In the genomic region with DNA sequence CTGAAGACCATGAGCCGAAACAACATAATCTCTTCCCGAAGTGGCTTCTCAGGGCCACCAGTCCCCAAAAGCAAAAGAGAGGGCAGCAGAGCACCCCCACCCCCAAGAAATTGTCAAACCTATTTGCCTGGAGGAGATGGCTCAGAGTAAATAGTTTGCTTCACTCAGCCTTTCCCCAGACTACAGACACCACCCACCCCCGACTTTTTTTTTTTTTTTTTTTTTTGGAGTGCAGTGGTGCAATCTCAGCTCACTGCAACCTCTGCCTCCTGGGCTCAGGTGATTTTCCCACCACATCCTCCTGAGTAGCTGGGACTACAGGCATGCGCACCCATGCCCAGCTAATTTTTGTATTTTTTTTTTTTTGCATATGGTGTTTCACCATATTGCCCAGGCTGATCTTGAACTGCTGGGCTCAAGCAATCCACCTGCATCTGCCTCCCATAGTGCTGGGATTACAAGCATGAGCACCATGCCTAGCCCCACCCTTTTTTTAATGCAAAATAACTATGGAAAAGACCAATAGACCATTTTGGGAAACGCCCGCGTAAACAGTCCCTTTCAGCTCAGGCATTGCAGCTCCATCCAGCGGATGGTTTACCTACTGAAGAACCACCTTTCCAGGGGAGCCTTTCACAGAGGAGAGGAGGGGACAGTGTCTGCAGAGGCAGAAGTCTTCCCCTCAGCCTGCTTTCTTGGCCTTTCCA, we compare ENCODE assay signal across 16 cellular contexts. TPM values are rescaled to one million over a fixed set of nuclear protein-coding genes. Genes with fewer than 3 reads are reported as not detected.
DNase-seq lines count a peak whose midpoint lies in the region; ATAC-seq and TF ChIP-seq lines count a peak whose summit lies in the region.
"Had no signal": no experiment of that assay in that cellular context is flagged by ENCODE, and none has a peak within 500 bp of the region (broad histone marks: within the 10 kb centered on the region; RNA-seq: fewer than 3 reads in every experiment).

No MANE protein-coding gene starts in this region.

- TF ChIP-seq POLR2A in heart left ventricle (IDR thresholded peaks at IDR 0.05), result no peak
- no peak for TF ChIP-seq POLR2A in breast epithelium (IDR thresholded peaks at IDR 0.05)

- peaks cover 72% of the 10 kb centered on the region for H3K4me1 Mint-ChIP-seq in mesothelial cell of epicardium
- H3K4me1 Mint-ChIP-seq in activated naive CD8-positive, alpha-beta T cell treated with anti-CD3 and anti-CD28 coated beads for 36 hours, result peaks cover 20% of the 10 kb centered on the region

- intact Hi-C loops in heart left ventricle (cut with DNase I) (loop anchor here in 4 of 10 donors (2.0 to 10.0 kb wide), 4 partner anchors 34 to 774 kb away; no protein-coding TSS in a partner anchor), cardiac septum (cut with DNase I) (no loop called here), breast epithelium (cut with DNase I; ENCODE audit: low total_unique reads) (no loop called here)

- peaks cover 32 to 100% (median 96%) of the 10 kb centered on the region in 12 donors for H3K4me1 ChIP-seq in heart left ventricle
- H3K4me1 ChIP-seq in breast epithelium, result peaks cover 37 to 65% of the 10 kb centered on the region in 2 donors

- H3K27ac ChIP-seq in heart left ventricle, result peak overlapping the region; percentile 33 to 99 (median 73)
- H3K27ac ChIP-seq in breast epithelium, result peak overlapping the region; percentile 58 to 74
- H3K27ac ChIP-seq: WERI-Rb-1 had no signal

- H3K4me3 Mint-ChIP-seq in mesothelial cell of epicardium, result no peak overlapping the region
- no peak overlapping the region for H3K4me3 Mint-ChIP-seq in activated naive CD8-positive, alpha-beta T cell treated with anti-CD3 and anti-CD28 coated beads for 36 hours
- H3K4me3 Mint-ChIP-seq: activated naive CD8-positive, alpha-beta T cell; natural killer cell treated with Interleukin-12 subunit alpha and Interleukin-12 subunit beta and Interleukin-15 and Interleukin-18, amount 100 ng/mL, for 72 hours had no signal

- ATAC-seq in heart left ventricle (no peak), HG03457 (IDR thresholded peaks at IDR 0.05; ENCODE audit: unreplicated experiment) (no peak)
- ATAC-seq: natural killer cell treated with Interleukin-12 subunit alpha and Interleukin-12 subunit beta and Interleukin-15 and Interleukin-18, amount 100 ng/mL, for 72 hours had no signal

- H3K9me3 Mint-ChIP-seq in mesothelial cell of epicardium, result no peaks in the 10 kb centered on the region
- H3K9me3 Mint-ChIP-seq in activated naive CD8-positive, alpha-beta T cell treated with anti-CD3 and anti-CD28 coated beads for 36 hours, result no peaks in the 10 kb centered on the region
- H3K9me3 Mint-ChIP-seq: natural killer cell treated with Interleukin-12 subunit alpha and Interleukin-12 subunit beta and Interleukin-15 and Interleukin-18, amount 100 ng/mL, for 72 hours had no signal

- TF ChIP-seq CTCF in heart left ventricle (IDR thresholded peaks at IDR 0.05) (no peak), breast epithelium (IDR thresholded peaks at IDR 0.05) (no peak), mesothelial cell of epicardium (IDR thresholded peaks at IDR 0.05; ENCODE audit: unreplicated experiment) (no peak)

- no peaks in the 10 kb centered on the region for H3K9me3 ChIP-seq in heart left ventricle
- no peaks in the 10 kb centered on the region for H3K9me3 ChIP-seq in breast epithelium
- H3K9me3 ChIP-seq: thoracic aorta had no signal

- peak overlapping the region; percentile 39 for H3K27ac Mint-ChIP-seq in mesothelial cell of epicardium
- H3K27ac Mint-ChIP-seq in activated naive CD8-positive, alpha-beta T cell treated with anti-CD3 and anti-CD28 coated beads for 36 hours, result no peak overlapping the region
- H3K27ac Mint-ChIP-seq: activated naive CD8-positive, alpha-beta T cell; natural killer cell treated with Interleukin-12 subunit alpha and Interleukin-12 subunit beta and Interleukin-15 and Interleukin-18, amount 100 ng/mL, for 72 hours had no signal

- DNase-seq in heart left ventricle, result no peak
- DNase-seq in cardiac septum (ENCODE audit: low spot score), result no peak
- DNase-seq in breast epithelium (ENCODE audit: low spot score in 2 of 2), result no peak
- no peak for DNase-seq in mesothelial cell of epicardium (ENCODE audit: low spot score in 2 of 2, unreplicated experiment in 2 of 2)
- DNase-seq in Kasumi-1 (lab: John Stamatoyannopoulos, UW), result no peak
- no peak for DNase-seq in OCI-M2 (lab: John Stamatoyannopoulos, UW; ENCODE audit: unreplicated experiment)
- no peak for DNase-seq in activated naive CD8-positive, alpha-beta T cell treated with anti-CD3 and anti-CD28 coated beads for 36 hours
- DNase-seq: activated CD8-positive, alpha-beta memory T cell treated with anti-CD3 and anti-CD28 coated beads, Interleukin-2, amount 50 U/mL, for 48 hours; KBM-7; NCI-H1930; WERI-Rb-1 had no signal

- H3K27me3 Mint-ChIP-seq in mesothelial cell of epicardium (ENCODE audit: low read depth), result no peaks in the 10 kb centered on the region
- H3K27me3 Mint-ChIP-seq in activated naive CD8-positive, alpha-beta T cell treated with anti-CD3 and anti-CD28 coated beads for 36 hours, result no peaks in the 10 kb centered on the region
- H3K27me3 Mint-ChIP-seq: activated naive CD8-positive, alpha-beta T cell; natural killer cell treated with Interleukin-12 subunit alpha and Interleukin-12 subunit beta and Interleukin-15 and Interleukin-18, amount 100 ng/mL, for 72 hours had no signal

- 72 to 84% (median 80%) methylated on average over 8 of the region's 8 CpGs for WGBS in heart left ventricle, 4 donors

- H3K36me3 ChIP-seq in heart left ventricle (no peaks in the 10 kb centered on the region), breast epithelium (no peaks in the 10 kb centered on the region)
- H3K36me3 ChIP-seq: thoracic aorta, WERI-Rb-1 had no signal

- no peaks in the 10 kb centered on the region for H3K27me3 ChIP-seq in heart left ventricle
- H3K27me3 ChIP-seq in breast epithelium, result no peaks in the 10 kb centered on the region

- H3K36me3 Mint-ChIP-seq in mesothelial cell of epicardium, result no peaks in the 10 kb centered on the region
- H3K36me3 Mint-ChIP-seq in activated naive CD8-positive, alpha-beta T cell treated with anti-CD3 and anti-CD28 coated beads for 36 hours, result no peaks in the 10 kb centered on the region
- H3K36me3 Mint-ChIP-seq: activated naive CD8-positive, alpha-beta T cell; natural killer cell treated with Interleukin-12 subunit alpha and Interleukin-12 subunit beta and Interleukin-15 and Interleukin-18, amount 100 ng/mL, for 72 hours had no signal

- H3K4me3 ChIP-seq in heart left ventricle (no peak overlapping the region), breast epithelium (no peak overlapping the region)
- H3K4me3 ChIP-seq: skin epidermis, thoracic aorta had no signal

RNA-seq across cellular contexts. Expression of gene ZMIZ1, which starts 9.8 kb away (rescaled TPM):
- total RNA-seq in heart left ventricle (10 to 100 TPM; 39.8 to 75.4 (median 50.5) TPM), cardiac septum (40.7 TPM), breast epithelium (10 to 100 TPM; 34.4 to 63.7 (median 39.8) TPM), mesothelial cell of epicardium (166 to 173 TPM (median 170 TPM) in 3 replicates)
- 10 to 100 TPM; 19.7 to 45.7 TPM for polyA plus RNA-seq in heart left ventricle
- total RNA-seq in activated naive CD8-positive, alpha-beta T cell treated with anti-CD3 and anti-CD28 coated beads for 36 hours, result 10 to 100 TPM; 27.3 to 28.2 TPM
